Comparison of ENCODE assay signal across 16 cellular contexts in genomic region chr1:221337106-221337505, GRCh38.
"Had no signal": no experiment of that assay in that cellular context is flagged by ENCODE, and none has a peak within 500 bp of the region (broad histone marks: within the 10 kb centered on the region; RNA-seq: fewer than 3 reads in every experiment).

No MANE protein-coding gene starts in this region.

- H3K9me3 ChIP-seq: pancreas, suprapubic skin had no signal

- H3K36me3 Mint-ChIP-seq: WTC11 had no signal

- H3K36me3 ChIP-seq: esophagus muscularis mucosa, pancreas, suprapubic skin had no signal

- H3K27me3 ChIP-seq: esophagus muscularis mucosa, pancreas, suprapubic skin had no signal

- H3K4me1 Mint-ChIP-seq: naive B cell had no signal

- H3K27ac ChIP-seq: pancreas had no signal

- H3K4me1 ChIP-seq: pancreas had no signal

- H3K4me3 Mint-ChIP-seq: activated CD8-positive, alpha-beta T cell treated with anti-CD3 and anti-CD28 coated beads for 36 hours; activated T-cell treated with anti-CD3 and anti-CD28 coated beads, Interleukin-2, amount 50 U/mL, for 4 hours; naive B cell; WTC11 had no signal

- DNase-seq: activated CD4-positive, alpha-beta T cell treated with anti-CD3 and anti-CD28 coated beads for 48 hours; activated CD8-positive, alpha-beta T cell treated with anti-CD3 and anti-CD28 coated beads for 36 hours; activated effector memory CD4-positive, alpha-beta T cell treated with Interleukin-2 at 50 U/mL for 16 hours; activated naive CD4-positive, alpha-beta T cell treated with anti-CD3 and anti-CD28 coated beads, Interleukin-2, amount 50 U/mL, for 16 hours; activated T-cell treated with anti-CD3 and anti-CD28 coated beads, Interleukin-2, amount 50 U/mL, for 4 hours; foreskin fibroblast; kidney glomerular epithelial cell; naive B cell; pancreas; stimulated activated CD4-positive, alpha-beta T cell treated with anti-CD3 and anti-CD28 coated beads, Interleukin-15, amount 100 ng/mL, for 24 hours; stimulated activated CD4-positive, alpha-beta T cell treated with anti-CD3 and anti-CD28 coated beads, Interleukin-4, amount 100 ng/mL, for 1 hour; stimulated activated naive CD4-positive, alpha-beta T cell treated with Interleukin-2 at 50 U/mL for 16 hours; T-helper 2 cell had no signal

- H3K27ac Mint-ChIP-seq: activated CD8-positive, alpha-beta T cell treated with anti-CD3 and anti-CD28 coated beads for 36 hours; WTC11 had no signal

- H3K4me3 ChIP-seq: esophagus muscularis mucosa, pancreas, suprapubic skin had no signal
